ENCODE assay signal across 8 cellular contexts in genomic region chr10:17216217-17216900, GRCh38. TPM values are rescaled to one million over a fixed set of nuclear protein-coding genes. Genes with fewer than 3 reads are reported as not detected.
A peak's percentile ranks its signal among the peaks of the same experiment; 100 is the strongest.
DNase-seq lines count a peak whose midpoint lies in the region; ATAC-seq and TF ChIP-seq lines count a peak whose summit lies in the region.

No MANE protein-coding gene starts in this region.

- peak; percentile 100 for ATAC-seq in GM19043 (IDR thresholded peaks at IDR 0.05; ENCODE audit: low read depth, unreplicated experiment)
- ATAC-seq in HG03108 (IDR thresholded peaks at IDR 0.05; ENCODE audit: unreplicated experiment), result peak; percentile 100
- ATAC-seq in omental fat pad (ENCODE audit: low FRiP score), result peak; percentile 92

- H3K27ac ChIP-seq in epithelial cell of prostate, result peak overlapping the region; percentile 85

- no peak for TF ChIP-seq CTCF in omental fat pad (IDR thresholded peaks at IDR 0.05)

- DNase-seq in AML-193 (lab: John Stamatoyannopoulos, UW), result peak; percentile 98
- DNase-seq in SKM-1 (lab: John Stamatoyannopoulos, UW; ENCODE audit: unreplicated experiment), result peak; percentile 77
- DNase-seq in epithelial cell of prostate (ENCODE audit: low read depth, low spot score), result peak; percentile 94
- DNase-seq in omental fat pad (ENCODE audit: low spot score), result no peak
- DNase-seq in islet precursor cell, result no peak
- no peak for DNase-seq in NCI-H2227 treated with DMSO at 0.1 percent for 48 hours (lab: John Stamatoyannopoulos, UW)

RNA-seq across cellular contexts. Expression of gene VIM, which starts 11.7 kb away (rescaled TPM):
- 1,000 to 10,000 TPM; 3,307 to 6,426 (median 5,180) TPM for total RNA-seq in omental fat pad

RNA-seq across cellular contexts. Expression of gene TRDMT1, which starts 14.9 kb away (rescaled TPM):
- 10 to 100 TPM in 1 of 4 donors, 1 to 10 TPM in 3; 4.9 to 13.7 (median 6.2) TPM for total RNA-seq in omental fat pad

Comparison
In these comparisons a context has a peak if more than half of its experiments do, and no peak if none do; other contexts are left out.
1. DNase-seq: peak in AML-193 (2 of 2), SKM-1 (single experiment) and epithelial cell of prostate (single experiment); none in omental fat pad (single experiment), islet precursor cell (single experiment) and NCI-H2227 treated with DMSO at 0.1 percent for 48 hours (single experiment).
2. Peak in every context shown above with its lines, with median percentiles within 50 percentile points of each other: ATAC-seq.